ENCODE assay signal across 1 cellular context in the genomic region with DNA sequence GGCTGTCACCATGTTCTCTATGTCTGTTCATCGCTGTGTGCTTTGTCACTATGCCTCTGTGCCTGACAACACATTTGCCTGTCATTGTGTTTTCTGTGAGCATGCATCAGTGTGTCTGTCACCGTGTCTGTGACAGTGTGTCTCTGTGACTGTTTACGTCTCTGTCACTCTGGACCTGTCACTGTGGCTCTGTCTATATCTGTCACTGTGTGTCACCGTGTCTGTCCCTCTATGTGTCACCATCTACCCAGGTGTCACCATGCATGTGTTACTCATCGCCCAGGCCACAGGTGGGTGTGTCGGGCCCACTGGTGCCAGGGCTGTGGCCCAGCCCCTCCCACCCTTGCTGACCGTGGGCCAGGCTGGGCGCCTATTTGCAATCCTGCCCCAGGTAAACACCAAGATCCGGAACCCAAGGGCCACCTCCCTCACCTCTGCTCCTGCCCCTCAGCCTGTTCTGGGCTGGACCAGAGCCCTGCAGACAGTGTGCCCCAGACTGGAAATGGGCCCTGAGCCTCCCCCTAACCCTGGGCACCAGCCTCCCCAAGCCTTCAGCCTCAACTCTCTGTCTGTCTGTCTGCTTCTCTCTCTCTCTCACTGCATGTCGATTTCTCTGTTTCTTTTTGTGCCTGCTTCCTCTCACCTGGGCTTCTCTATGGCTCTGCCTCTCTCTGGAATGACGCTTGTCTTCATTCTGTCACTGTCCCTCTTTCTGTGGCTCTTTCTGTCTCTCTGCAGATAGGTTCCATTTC.
TF ChIP-seq lines count a peak whose summit lies in the region.

No MANE protein-coding gene starts in this region.

TF ChIP-seq in HepG2, 621 proteins besides CTCF, POLR2A, EP300 and RAD21 (continued from another document and continues in another):
- TF ChIP-seq, protein P1, sequence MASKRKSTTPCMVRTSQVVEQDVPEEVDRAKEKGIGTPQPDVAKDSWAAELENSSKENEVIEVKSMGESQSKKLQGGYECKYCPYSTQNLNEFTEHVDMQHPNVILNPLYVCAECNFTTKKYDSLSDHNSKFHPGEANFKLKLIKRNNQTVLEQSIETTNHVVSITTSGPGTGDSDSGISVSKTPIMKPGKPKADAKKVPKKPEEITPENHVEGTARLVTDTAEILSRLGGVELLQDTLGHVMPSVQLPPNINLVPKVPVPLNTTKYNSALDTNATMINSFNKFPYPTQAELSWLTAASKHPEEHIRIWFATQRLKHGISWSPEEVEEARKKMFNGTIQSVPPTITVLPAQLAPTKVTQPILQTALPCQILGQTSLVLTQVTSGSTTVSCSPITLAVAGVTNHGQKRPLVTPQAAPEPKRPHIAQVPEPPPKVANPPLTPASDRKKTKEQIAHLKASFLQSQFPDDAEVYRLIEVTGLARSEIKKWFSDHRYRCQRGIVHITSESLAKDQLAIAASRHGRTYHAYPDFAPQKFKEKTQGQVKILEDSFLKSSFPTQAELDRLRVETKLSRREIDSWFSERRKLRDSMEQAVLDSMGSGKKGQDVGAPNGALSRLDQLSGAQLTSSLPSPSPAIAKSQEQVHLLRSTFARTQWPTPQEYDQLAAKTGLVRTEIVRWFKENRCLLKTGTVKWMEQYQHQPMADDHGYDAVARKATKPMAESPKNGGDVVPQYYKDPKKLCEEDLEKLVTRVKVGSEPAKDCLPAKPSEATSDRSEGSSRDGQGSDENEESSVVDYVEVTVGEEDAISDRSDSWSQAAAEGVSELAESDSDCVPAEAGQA (IDR thresholded peaks at IDR 0.05; ENCODE audit: low read depth), result peak; percentile 15; the same call in 1 of the 2 replicates
- TF ChIP-seq, protein P1 (CRISPR knock-in tag; IDR thresholded peaks at IDR 0.05; ENCODE audit: borderline replicate concordance), result no peak
- TF ChIP-seq GATAD2A (CRISPR knock-in tag; IDR thresholded peaks at IDR 0.05), result peak; percentile 72
- TF ChIP-seq, protein P2, sequence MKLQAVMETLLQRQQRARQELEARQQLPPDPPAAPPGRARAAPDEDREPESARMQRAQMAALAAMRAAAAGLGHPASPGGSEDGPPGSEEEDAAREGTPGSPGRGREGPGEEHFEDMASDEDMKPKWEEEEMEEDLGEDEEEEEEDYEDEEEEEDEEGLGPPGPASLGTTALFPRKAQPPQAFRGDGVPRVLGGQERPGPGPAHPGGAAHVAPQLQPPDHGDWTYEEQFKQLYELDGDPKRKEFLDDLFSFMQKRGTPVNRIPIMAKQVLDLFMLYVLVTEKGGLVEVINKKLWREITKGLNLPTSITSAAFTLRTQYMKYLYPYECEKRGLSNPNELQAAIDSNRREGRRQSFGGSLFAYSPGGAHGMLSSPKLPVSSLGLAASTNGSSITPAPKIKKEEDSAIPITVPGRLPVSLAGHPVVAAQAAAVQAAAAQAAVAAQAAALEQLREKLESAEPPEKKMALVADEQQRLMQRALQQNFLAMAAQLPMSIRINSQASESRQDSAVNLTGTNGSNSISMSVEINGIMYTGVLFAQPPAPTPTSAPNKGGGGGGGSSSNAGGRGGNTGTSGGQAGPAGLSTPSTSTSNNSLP (IDR thresholded peaks at IDR 0.05; ENCODE audit: low read depth, low read length), result no peak
- TF ChIP-seq DNMT1 (CRISPR knock-in tag; IDR thresholded peaks at IDR 0.05), result peak; percentile 49; the same call in 1 of the 2 replicates
- TF ChIP-seq ZNF143 (CRISPR knock-in tag; IDR thresholded peaks at IDR 0.05), result 0 out of 2 replicates have a peak, but pooled peaks have one; percentile 27
- TF ChIP-seq, protein P3, sequence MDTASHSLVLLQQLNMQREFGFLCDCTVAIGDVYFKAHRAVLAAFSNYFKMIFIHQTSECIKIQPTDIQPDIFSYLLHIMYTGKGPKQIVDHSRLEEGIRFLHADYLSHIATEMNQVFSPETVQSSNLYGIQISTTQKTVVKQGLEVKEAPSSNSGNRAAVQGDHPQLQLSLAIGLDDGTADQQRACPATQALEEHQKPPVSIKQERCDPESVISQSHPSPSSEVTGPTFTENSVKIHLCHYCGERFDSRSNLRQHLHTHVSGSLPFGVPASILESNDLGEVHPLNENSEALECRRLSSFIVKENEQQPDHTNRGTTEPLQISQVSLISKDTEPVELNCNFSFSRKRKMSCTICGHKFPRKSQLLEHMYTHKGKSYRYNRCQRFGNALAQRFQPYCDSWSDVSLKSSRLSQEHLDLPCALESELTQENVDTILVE (CRISPR knock-in tag; IDR thresholded peaks at IDR 0.05), result no peak
- peak; percentile 33; the same call in 1 of the 2 replicates for TF ChIP-seq IRF2 (CRISPR knock-in tag; IDR thresholded peaks at IDR 0.05)
- peak; percentile 78 for TF ChIP-seq DNMT3B (CRISPR knock-in tag; conservative IDR thresholded peaks at IDR 0.05)
- TF ChIP-seq ZBTB7A (CRISPR knock-in tag; IDR thresholded peaks at IDR 0.05), result peak; percentile 75
- no peak for TF ChIP-seq ZNF761 (CRISPR knock-in tag; conservative IDR thresholded peaks at IDR 0.05)
- TF ChIP-seq, protein P4, sequence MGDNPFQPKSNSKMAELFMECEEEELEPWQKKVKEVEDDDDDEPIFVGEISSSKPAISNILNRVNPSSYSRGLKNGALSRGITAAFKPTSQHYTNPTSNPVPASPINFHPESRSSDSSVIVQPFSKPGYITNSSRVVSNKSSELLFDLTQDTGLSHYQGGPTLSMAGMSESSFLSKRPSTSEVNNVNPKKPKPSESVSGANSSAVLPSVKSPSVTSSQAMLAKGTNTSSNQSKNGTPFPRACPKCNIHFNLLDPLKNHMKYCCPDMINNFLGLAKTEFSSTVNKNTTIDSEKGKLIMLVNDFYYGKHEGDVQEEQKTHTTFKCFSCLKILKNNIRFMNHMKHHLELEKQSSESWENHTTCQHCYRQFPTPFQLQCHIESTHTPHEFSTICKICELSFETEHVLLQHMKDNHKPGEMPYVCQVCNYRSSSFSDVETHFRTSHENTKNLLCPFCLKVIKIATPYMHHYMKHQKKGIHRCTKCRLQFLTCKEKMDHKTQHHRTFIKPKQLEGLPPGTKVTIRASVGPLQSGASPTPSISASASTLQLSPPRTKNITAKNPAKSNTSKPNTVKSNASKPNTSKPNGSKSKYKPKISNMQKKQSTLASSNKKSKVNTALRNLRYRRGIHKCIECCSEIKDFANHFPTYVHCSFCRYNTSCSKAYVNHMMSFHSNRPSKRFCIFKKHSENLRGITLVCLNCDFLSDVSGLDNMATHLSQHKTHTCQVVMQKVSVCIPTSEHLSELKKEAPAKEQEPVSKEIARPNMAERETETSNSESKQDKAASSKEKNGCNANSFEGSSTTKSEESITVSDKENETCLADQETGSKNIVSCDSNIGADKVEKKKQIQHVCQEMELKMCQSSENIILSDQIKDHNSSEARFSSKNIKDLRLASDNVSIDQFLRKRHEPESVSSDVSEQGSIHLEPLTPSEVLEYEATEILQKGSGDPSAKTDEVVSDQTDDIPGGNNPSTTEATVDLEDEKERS (CRISPR knock-in tag; IDR thresholded peaks at IDR 0.05), result 0 out of 2 replicates have a peak, but pooled peaks have one; percentile 37
- peak; percentile 11; the same call in 1 of the 2 replicates for TF ChIP-seq BCL6 (CRISPR knock-in tag; IDR thresholded peaks at IDR 0.05)
- TF ChIP-seq ZNF772 (CRISPR knock-in tag; IDR thresholded peaks at IDR 0.05), result no peak
- no peak for TF ChIP-seq SIN3B (IDR thresholded peaks at IDR 0.05; ENCODE audit: low read length)
- TF ChIP-seq ERF (CRISPR knock-in tag; IDR thresholded peaks at IDR 0.05), result 0 out of 2 replicates have a peak, but pooled peaks have one; percentile 32
- TF ChIP-seq CBX5 (CRISPR knock-in tag; IDR thresholded peaks at IDR 0.05; ENCODE audit: borderline replicate concordance), result peak; percentile 64; the same call in 1 of the 2 replicates
- 0 out of 2 replicates have a peak, but pooled peaks have one; percentile 39 for TF ChIP-seq ZNF556 (CRISPR knock-in tag; IDR thresholded peaks at IDR 0.05; ENCODE audit: borderline replicate concordance)
- peak; percentile 29; the same call in 1 of the 2 replicates for TF ChIP-seq RBFOX2 (IDR thresholded peaks at IDR 0.05; ENCODE audit: low read depth, low read length)
- TF ChIP-seq, protein P5, sequence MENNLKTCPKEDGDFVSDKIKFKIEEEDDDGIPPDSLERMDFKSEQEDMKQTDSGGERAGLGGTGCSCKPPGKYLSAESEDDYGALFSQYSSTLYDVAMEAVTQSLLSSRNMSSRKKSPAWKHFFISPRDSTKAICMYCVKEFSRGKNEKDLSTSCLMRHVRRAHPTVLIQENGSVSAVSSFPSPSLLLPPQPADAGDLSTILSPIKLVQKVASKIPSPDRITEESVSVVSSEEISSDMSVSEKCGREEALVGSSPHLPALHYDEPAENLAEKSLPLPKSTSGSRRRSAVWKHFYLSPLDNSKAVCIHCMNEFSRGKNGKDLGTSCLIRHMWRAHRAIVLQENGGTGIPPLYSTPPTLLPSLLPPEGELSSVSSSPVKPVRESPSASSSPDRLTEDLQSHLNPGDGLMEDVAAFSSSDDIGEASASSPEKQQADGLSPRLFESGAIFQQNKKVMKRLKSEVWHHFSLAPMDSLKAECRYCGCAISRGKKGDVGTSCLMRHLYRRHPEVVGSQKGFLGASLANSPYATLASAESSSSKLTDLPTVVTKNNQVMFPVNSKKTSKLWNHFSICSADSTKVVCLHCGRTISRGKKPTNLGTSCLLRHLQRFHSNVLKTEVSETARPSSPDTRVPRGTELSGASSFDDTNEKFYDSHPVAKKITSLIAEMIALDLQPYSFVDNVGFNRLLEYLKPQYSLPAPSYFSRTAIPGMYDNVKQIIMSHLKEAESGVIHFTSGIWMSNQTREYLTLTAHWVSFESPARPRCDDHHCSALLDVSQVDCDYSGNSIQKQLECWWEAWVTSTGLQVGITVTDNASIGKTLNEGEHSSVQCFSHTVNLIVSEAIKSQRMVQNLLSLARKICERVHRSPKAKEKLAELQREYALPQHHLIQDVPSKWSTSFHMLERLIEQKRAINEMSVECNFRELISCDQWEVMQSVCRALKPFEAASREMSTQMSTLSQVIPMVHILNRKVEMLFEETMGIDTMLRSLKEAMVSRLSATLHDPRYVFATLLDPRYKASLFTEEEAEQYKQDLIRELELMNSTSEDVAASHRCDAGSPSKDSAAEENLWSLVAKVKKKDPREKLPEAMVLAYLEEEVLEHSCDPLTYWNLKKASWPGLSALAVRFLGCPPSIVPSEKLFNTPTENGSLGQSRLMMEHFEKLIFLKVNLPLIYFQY (CRISPR knock-in tag; IDR thresholded peaks at IDR 0.05; ENCODE audit: borderline replicate concordance), result peak; percentile 98
- peak; percentile 73; the same call in 1 of the 2 replicates for TF ChIP-seq MTA1 (CRISPR knock-in tag; IDR thresholded peaks at IDR 0.05; ENCODE audit: borderline replicate concordance)
- TF ChIP-seq, protein P6, sequence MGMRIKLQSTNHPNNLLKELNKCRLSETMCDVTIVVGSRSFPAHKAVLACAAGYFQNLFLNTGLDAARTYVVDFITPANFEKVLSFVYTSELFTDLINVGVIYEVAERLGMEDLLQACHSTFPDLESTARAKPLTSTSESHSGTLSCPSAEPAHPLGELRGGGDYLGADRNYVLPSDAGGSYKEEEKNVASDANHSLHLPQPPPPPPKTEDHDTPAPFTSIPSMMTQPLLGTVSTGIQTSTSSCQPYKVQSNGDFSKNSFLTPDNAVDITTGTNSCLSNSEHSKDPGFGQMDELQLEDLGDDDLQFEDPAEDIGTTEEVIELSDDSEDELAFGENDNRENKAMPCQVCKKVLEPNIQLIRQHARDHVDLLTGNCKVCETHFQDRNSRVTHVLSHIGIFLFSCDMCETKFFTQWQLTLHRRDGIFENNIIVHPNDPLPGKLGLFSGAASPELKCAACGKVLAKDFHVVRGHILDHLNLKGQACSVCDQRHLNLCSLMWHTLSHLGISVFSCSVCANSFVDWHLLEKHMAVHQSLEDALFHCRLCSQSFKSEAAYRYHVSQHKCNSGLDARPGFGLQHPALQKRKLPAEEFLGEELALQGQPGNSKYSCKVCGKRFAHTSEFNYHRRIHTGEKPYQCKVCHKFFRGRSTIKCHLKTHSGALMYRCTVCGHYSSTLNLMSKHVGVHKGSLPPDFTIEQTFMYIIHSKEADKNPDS (CRISPR knock-in tag; IDR thresholded peaks at IDR 0.05), result no peak
- TF ChIP-seq NR2C2 (CRISPR knock-in tag; IDR thresholded peaks at IDR 0.05; ENCODE audit: borderline replicate concordance), result 0 out of 2 replicates have a peak, but pooled peaks have one; percentile 29
- TF ChIP-seq, protein P7, sequence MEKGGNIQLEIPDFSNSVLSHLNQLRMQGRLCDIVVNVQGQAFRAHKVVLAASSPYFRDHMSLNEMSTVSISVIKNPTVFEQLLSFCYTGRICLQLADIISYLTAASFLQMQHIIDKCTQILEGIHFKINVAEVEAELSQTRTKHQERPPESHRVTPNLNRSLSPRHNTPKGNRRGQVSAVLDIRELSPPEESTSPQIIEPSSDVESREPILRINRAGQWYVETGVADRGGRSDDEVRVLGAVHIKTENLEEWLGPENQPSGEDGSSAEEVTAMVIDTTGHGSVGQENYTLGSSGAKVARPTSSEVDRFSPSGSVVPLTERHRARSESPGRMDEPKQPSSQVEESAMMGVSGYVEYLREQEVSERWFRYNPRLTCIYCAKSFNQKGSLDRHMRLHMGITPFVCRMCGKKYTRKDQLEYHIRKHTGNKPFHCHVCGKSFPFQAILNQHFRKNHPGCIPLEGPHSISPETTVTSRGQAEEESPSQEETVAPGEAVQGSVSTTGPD (CRISPR knock-in tag; IDR thresholded peaks at IDR 0.05), result no peak
- TF ChIP-seq SKI (IDR thresholded peaks at IDR 0.05; ENCODE audit: partially characterized antibody), result peak; percentile 50
